In genomic region chr12:27284751-27285150, GRCh38 we compare ENCODE assay signal across 8 cellular contexts. TPM values are rescaled to one million over a fixed set of nuclear protein-coding genes. Genes with fewer than 3 reads are reported as not detected.
A peak's percentile ranks its signal among the peaks of the same experiment; 100 is the strongest.
DNase-seq lines count a peak whose midpoint lies in the region; ATAC-seq and TF ChIP-seq lines count a peak whose summit lies in the region.

No MANE protein-coding gene starts in this region.

- DNase-seq in EH (ENCODE audit: low read depth) (peak; percentile 84), SK-N-SH (no peak), kidney glomerular epithelial cell (lab: John Stamatoyannopoulos, UW) (peak; percentile 21), NCI-H82 (lab: John Stamatoyannopoulos, UW) (no peak), NCI-H1105 (lab: John Stamatoyannopoulos, UW) (no peak), nucleus accumbens (lab: John Stamatoyannopoulos, UW) (no peak)
- DNase-seq in activated CD4-positive, alpha-beta T cell treated with anti-CD3 and anti-CD28 coated beads, Interleukin-2, amount 50 U/mL, for 1 hour = no peak

- TF ChIP-seq EP300 in SK-N-SH (IDR thresholded peaks at IDR 0.05; ENCODE audit: borderline replicate concordance in 1 of 2, low read depth in 1 of 2, low read length in 1 of 2) = no peak

- H3K27me3 ChIP-seq in SK-N-SH (ENCODE audit: insufficient read depth) = no peaks in the 10 kb centered on the region

- no peaks in the 10 kb centered on the region for H4K20me1 ChIP-seq in SK-N-SH (ENCODE audit: insufficient read depth)

- peaks cover 0 to 2% of the 10 kb centered on the region in 2 experiments for H3K36me3 ChIP-seq in SK-N-SH (replicated peaks in 1 of 2; ENCODE audit: control insufficient read depth in 1 of 2, insufficient read depth in 2 of 2, low read length in 1 of 2)

- H3K27ac ChIP-seq in SK-N-SH (ENCODE audit: low read depth in 2 of 2, low read length in 1 of 2) = peak overlapping the region; percentile 34 to 91; a peak in 3 of 4 replicates

- no peaks in the 10 kb centered on the region for H3K9me2 ChIP-seq in SK-N-SH

- WGBS in SK-N-SH (ENCODE audit: low lambda C conversion rate) = 27% methylated on average over 2 of the region's 2 CpGs

- H3K4me1 ChIP-seq in SK-N-SH (ENCODE audit: control insufficient read depth in 1 of 2, insufficient read depth in 2 of 2, low read depth in 1 of 2, low read length in 1 of 2) = peaks cover 14 to 15% of the 10 kb centered on the region in 2 experiments; a peak in 3 of 4 replicates

- H3F3A ChIP-seq in SK-N-SH (replicated peaks; ENCODE audit: insufficient read depth) = peaks cover 21% of the 10 kb centered on the region

- no peak for TF ChIP-seq RAD21 in SK-N-SH (IDR thresholded peaks at IDR 0.05; ENCODE audit: low read length)

- 0 out of 2 replicates have a peak overlapping the region, but pooled peaks have one; percentile 45 for H2AFZ ChIP-seq in SK-N-SH (ENCODE audit: low read depth)

- H3K9ac ChIP-seq in SK-N-SH = peak overlapping the region; percentile 49; the same call in 1 of the 2 replicates

- H3K9me3 ChIP-seq in SK-N-SH = no peaks in the 10 kb centered on the region

- peaks cover 26% of the 10 kb centered on the region; the same call in 1 of the 2 replicates for H3K79me2 ChIP-seq in SK-N-SH (ENCODE audit: insufficient read depth)

- peak; percentile 76 for ATAC-seq in GM21786 (IDR thresholded peaks at IDR 0.05; ENCODE audit: unreplicated experiment)

- CTCF ChIA-PET in SK-N-SH (lab: Yijun Ruan, JAX) = interaction anchor here (1.2 kb wide), 2 partner anchors 14 to 271 kb away, joined by 3 to 4 read pairs; partner anchors contain the start of gene TM7SF3

- peak overlapping the region in 1 of 2 experiments; percentile 25; a peak in 1 of 4 replicates for H3K4me3 ChIP-seq in SK-N-SH (ENCODE audit: low read depth in 2 of 2, low read length in 1 of 2)

- POLR2A ChIA-PET in SK-N-SH (lab: Yijun Ruan, JAX) = no interaction called here

- no peak for TF ChIP-seq CTCF in SK-N-SH (IDR thresholded peaks at IDR 0.05)

- peak overlapping the region; percentile 40; the same call in 1 of the 2 replicates for H3K4me2 ChIP-seq in SK-N-SH

TF ChIP-seq in SK-N-SH, 30 proteins besides CTCF, POLR2A, EP300 and RAD21 (continues in another document):
- no peak for TF ChIP-seq MXI1 (IDR thresholded peaks at IDR 0.05; ENCODE audit: low read depth, low read length)
- no peak for TF ChIP-seq NRF1 (IDR thresholded peaks at IDR 0.05; ENCODE audit: low read depth, low read length)
- TF ChIP-seq CHD2 (IDR thresholded peaks at IDR 0.05; ENCODE audit: low read length, partially characterized antibody) = no peak
- TF ChIP-seq IRF3 (IDR thresholded peaks at IDR 0.05; ENCODE audit: low read depth, low read length) = no peak
- TF ChIP-seq MEF2A (IDR thresholded peaks at IDR 0.05; ENCODE audit: borderline replicate concordance, low read depth) = no peak
- no peak for TF ChIP-seq YY1 (IDR thresholded peaks at IDR 0.05; ENCODE audit: low read depth)
- no peak for TF ChIP-seq SIN3A (IDR thresholded peaks at IDR 0.05; ENCODE audit: borderline replicate concordance, low read depth, low read length)
- peak; percentile 52; the same call in 1 of the 2 replicates for TF ChIP-seq FOSL2 (IDR thresholded peaks at IDR 0.05; ENCODE audit: borderline replicate concordance, low read depth)
- 0 out of 2 replicates have a peak, but pooled peaks have one; percentile 31 for TF ChIP-seq MAX (IDR thresholded peaks at IDR 0.05; ENCODE audit: low read depth)
- no peak for TF ChIP-seq FOXM1 (IDR thresholded peaks at IDR 0.05; ENCODE audit: low read depth)
- TF ChIP-seq RCOR1 (IDR thresholded peaks at IDR 0.05; ENCODE audit: low read length) = no peak
- no peak for TF ChIP-seq RFX5 (IDR thresholded peaks at IDR 0.05; ENCODE audit: low read length)
- no peak for TF ChIP-seq PBX3 (IDR thresholded peaks at IDR 0.05)
- TF ChIP-seq JUND (IDR thresholded peaks at IDR 0.05) = peak; percentile 8; the same call in 1 of the 2 replicates
- no peak for TF ChIP-seq FOXJ3 (CRISPR knock-in tag; IDR thresholded peaks at IDR 0.05)
- peak; percentile 25; the same call in 1 of the 2 replicates for TF ChIP-seq USF1 (IDR thresholded peaks at IDR 0.05; ENCODE audit: borderline replicate concordance, low read depth)
- TF ChIP-seq SMC3 (IDR thresholded peaks at IDR 0.05; ENCODE audit: low read depth, low read length) = no peak
- no peak for TF ChIP-seq REST (IDR thresholded peaks at IDR 0.05; ENCODE audit: low read depth, low read length)
- TF ChIP-seq TEAD4 (IDR thresholded peaks at IDR 0.05; ENCODE audit: borderline replicate concordance, insufficient read depth) = no peak
- no peak for TF ChIP-seq ZBTB33 (IDR thresholded peaks at IDR 0.05; ENCODE audit: borderline replicate concordance, low read depth)
- TF ChIP-seq RXRA (IDR thresholded peaks at IDR 0.05; ENCODE audit: borderline replicate concordance, low read depth) = no peak
- no peak for TF ChIP-seq GABPA (IDR thresholded peaks at IDR 0.05; ENCODE audit: low read depth)

RNA-seq across cellular contexts. Expression of gene STK38L, which starts 40.7 kb away (rescaled TPM):
- 4.7 and 5.7 TPM in 2 replicates for polyA plus RNA-seq in SK-N-SH (2012; rRNA removed)
- 6.7 and 9.2 TPM in 2 replicates for polyA plus RNA-seq in SK-N-SH (2012; cell fraction: cytosol; rRNA removed)
- 4.0 and 9.3 TPM in 2 replicates for polyA plus RNA-seq in SK-N-SH (2012; cell fraction: nucleus; rRNA removed)

RNA-seq across cellular contexts. Expression of gene BMAL2, which starts 47.9 kb away (rescaled TPM):
- polyA plus RNA-seq in SK-N-SH (2012; rRNA removed) = 6.4 and 7.2 TPM in 2 replicates
- 10.0 and 11.4 TPM in 2 replicates for polyA plus RNA-seq in SK-N-SH (2012; cell fraction: cytosol; rRNA removed)
- polyA plus RNA-seq in SK-N-SH (2012; cell fraction: nucleus; rRNA removed) = 2.3 and 4.7 TPM in 2 replicates

Comparison
In these comparisons a context has a peak if more than half of its experiments do, and no peak if none do; other contexts are left out.
1. DNase-seq: peak in EH (single experiment) and kidney glomerular epithelial cell (single experiment); none in SK-N-SH (single experiment), NCI-H82 (single experiment), NCI-H1105 (single experiment), nucleus accumbens (0 of 56) and activated CD4-positive, alpha-beta T cell treated with anti-CD3 and anti-CD28 coated beads, Interleukin-2, amount 50 U/mL, for 1 hour (single experiment).